In the genomic region with DNA sequence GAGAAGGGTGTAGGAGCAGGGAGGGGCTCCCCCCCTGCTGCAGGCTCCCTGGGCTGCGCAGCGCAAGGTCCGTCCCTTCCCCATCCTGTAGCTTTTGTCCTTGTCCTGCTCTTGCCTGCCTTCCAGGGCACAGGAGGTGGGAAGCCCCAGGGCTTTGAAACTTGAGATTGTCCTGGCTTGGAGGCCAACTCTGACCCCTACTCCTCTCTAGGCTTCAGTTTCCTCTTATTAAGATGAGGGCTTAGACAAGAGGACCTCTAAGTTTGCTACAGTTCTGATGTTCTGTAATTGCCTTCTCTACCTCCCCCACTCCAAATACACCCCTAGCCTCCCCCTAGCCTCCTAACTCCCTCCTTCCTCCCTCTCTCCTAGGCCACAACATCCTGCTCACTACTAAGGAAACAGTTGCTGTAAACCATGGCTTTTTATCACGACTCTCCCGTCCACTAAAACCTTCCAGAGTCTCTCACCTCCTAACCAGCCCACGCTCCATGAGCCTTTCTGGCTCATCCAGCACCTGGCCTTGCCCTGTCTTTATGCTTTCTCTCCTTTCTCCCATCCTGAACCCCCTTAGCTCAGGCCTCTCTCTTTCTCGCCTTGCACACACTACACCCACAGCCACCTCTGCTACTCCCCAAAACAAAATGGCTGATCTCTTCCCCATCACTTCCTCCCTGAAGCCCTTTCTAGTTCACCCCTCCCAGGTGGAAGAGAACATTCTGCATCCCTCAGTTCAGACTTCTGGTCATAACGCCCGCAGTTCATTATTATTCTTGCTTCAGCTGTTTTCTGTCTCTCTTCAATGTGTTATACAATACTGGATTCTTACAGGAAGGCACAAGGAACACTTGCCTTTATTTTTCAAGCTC, we compare ENCODE assay signal across 8 cellular contexts. TPM values are rescaled to one million over a fixed set of nuclear protein-coding genes. Genes with fewer than 3 reads are reported as not detected.
A peak's percentile ranks its signal among the peaks of the same experiment; 100 is the strongest.
DNase-seq lines count a peak whose midpoint lies in the region; ATAC-seq and TF ChIP-seq lines count a peak whose summit lies in the region.

No MANE protein-coding gene starts in this region.

- peak overlapping the region; percentile 75 for H3K4me3 Mint-ChIP-seq in activated CD8-positive, alpha-beta memory T cell treated with anti-CD3 and anti-CD28 coated beads, Interleukin-2, amount 10 ng/mL, durations not matched to agents 7 days and 5 days

- H3K4me1 ChIP-seq in OCI-LY3 (ENCODE audit: low read length) (peaks cover 14% of the 10 kb centered on the region), esophagus (ENCODE audit: control insufficient read depth in 2 of 2, insufficient read depth in 2 of 2, low read length in 1 of 2) (peaks cover 0 to 4% of the 10 kb centered on the region in 2 donors), neutrophil (ENCODE audit: control insufficient read depth in 1 of 2, insufficient read depth in 1 of 2, low read depth in 1 of 2, low read length in 1 of 2) (peaks cover 12 to 17% of the 10 kb centered on the region in 2 experiments)

- H3K4me1 Mint-ChIP-seq in activated CD8-positive, alpha-beta memory T cell treated with anti-CD3 and anti-CD28 coated beads, Interleukin-2, amount 10 ng/mL, durations not matched to agents 7 days and 5 days = peaks cover 19% of the 10 kb centered on the region

- H3K79me2 ChIP-seq in OCI-LY3 (ENCODE audit: low read length) = no peaks in the 10 kb centered on the region

- H3K4me3 ChIP-seq in OCI-LY3 (ENCODE audit: low read length) (peak overlapping the region; percentile 81), esophagus (ENCODE audit: low read depth in 1 of 2, low read length in 2 of 2) (peak overlapping the region; percentile 30 to 55), neutrophil (ENCODE audit: low read depth in 1 of 2, low read length in 1 of 2) (peak overlapping the region; percentile 64 to 89)

- ATAC-seq in activated CD8-positive, alpha-beta memory T cell treated with anti-CD3 and anti-CD28 coated beads, Interleukin-2, amount 10 ng/mL, durations not matched to agents 7 days and 5 days = peak; percentile 1

- H3K9ac ChIP-seq in OCI-LY3 (ENCODE audit: low read length) = peak overlapping the region; percentile 89

- H4K20me1 ChIP-seq in OCI-LY3 (ENCODE audit: insufficient read depth, low read length) = no peaks in the 10 kb centered on the region

- no peaks in the 10 kb centered on the region for H3K27me3 ChIP-seq in OCI-LY3 (ENCODE audit: low read depth, low read length)
- H3K27me3 ChIP-seq in esophagus (ENCODE audit: control insufficient read depth in 1 of 2, insufficient read depth in 2 of 2, low read length in 2 of 2) = no peaks in the 10 kb centered on the region
- H3K27me3 ChIP-seq in neutrophil = peaks cover 7% of the 10 kb centered on the region

- TF ChIP-seq CTCF in OCI-LY3 (IDR thresholded peaks at IDR 0.05; ENCODE audit: low read depth, low read length) = no peak
- no peak for TF ChIP-seq CTCF in neutrophil (IDR thresholded peaks at IDR 0.05)

- H2AFZ ChIP-seq in OCI-LY3 (ENCODE audit: low read depth, low read length) = peak overlapping the region; percentile 92

- WGBS in esophagus, 2 donors = 52 to 64% methylated on average over 8 to 9 of the region's 9 CpGs

- no peak for DNase-seq in activated CD8-positive, alpha-beta memory T cell treated with anti-CD3 and anti-CD28 coated beads, Interleukin-2, amount 10 ng/mL, durations not matched to agents 7 days and 5 days
- DNase-seq in activated CD8-positive, alpha-beta memory T cell treated with anti-CD3 and anti-CD28 coated beads for 24 hours = no peak
- DNase-seq in NCI-H2227 treated with DMSO at 0.1 percent for 48 hours (lab: John Stamatoyannopoulos, UW) = no peak
- DNase-seq in NCI-H1417 treated with DMSO at 0.1 percent for 48 hours (lab: John Stamatoyannopoulos, UW) = no peak
- no peak for DNase-seq in NCI-H187 (lab: John Stamatoyannopoulos, UW)

- H3K36me3 ChIP-seq in OCI-LY3 (replicated peaks; ENCODE audit: low read depth, low read length) (no peaks in the 10 kb centered on the region), esophagus (ENCODE audit: control insufficient read depth in 2 of 2, insufficient read depth in 2 of 2, low read length in 1 of 2) (no peaks in the 10 kb centered on the region), neutrophil (no peaks in the 10 kb centered on the region)

- H3K27me3 Mint-ChIP-seq in activated CD8-positive, alpha-beta memory T cell treated with anti-CD3 and anti-CD28 coated beads, Interleukin-2, amount 10 ng/mL, durations not matched to agents 7 days and 5 days = no peaks in the 10 kb centered on the region

- H3K27ac ChIP-seq in OCI-LY3 (ENCODE audit: low read length) (peak overlapping the region; percentile 31; the same call in 1 of the 2 replicates), esophagus (ENCODE audit: low read depth in 2 of 2, low read length in 1 of 2) (peak overlapping the region in 1 of 2 donors; percentile 59), neutrophil (no peak overlapping the region)

- peak overlapping the region; percentile 87 for H3K4me2 ChIP-seq in OCI-LY3 (ENCODE audit: low read length)

- H3K36me3 Mint-ChIP-seq in activated CD8-positive, alpha-beta memory T cell treated with anti-CD3 and anti-CD28 coated beads, Interleukin-2, amount 10 ng/mL, durations not matched to agents 7 days and 5 days = no peaks in the 10 kb centered on the region

- CTCF ChIA-PET in activated CD8-positive, alpha-beta memory T cell treated with anti-CD3 and anti-CD28 coated beads, Interleukin-2, amount 10 ng/mL, durations not matched to agents 7 days and 5 days (lab: Charles Lee) = interaction anchor here (0.7 to 7.8 kb wide), 30 partner anchors 9 to 1163 kb away, joined by 3 to 82 read pairs (median 7); partner anchors contain the start of genes APOBEC2, NFYA, OARD1 and TSPO2

- H3K9me3 Mint-ChIP-seq in activated CD8-positive, alpha-beta memory T cell treated with anti-CD3 and anti-CD28 coated beads, Interleukin-2, amount 10 ng/mL, durations not matched to agents 7 days and 5 days (ENCODE audit: low read depth) = no peaks in the 10 kb centered on the region

- H3K9me3 ChIP-seq in OCI-LY3 (ENCODE audit: insufficient read depth, low read length) = no peaks in the 10 kb centered on the region
- no peaks in the 10 kb centered on the region for H3K9me3 ChIP-seq in esophagus (ENCODE audit: control insufficient read depth in 2 of 2, insufficient read depth in 1 of 2, low read depth in 1 of 2, low read length in 1 of 2)
- no peaks in the 10 kb centered on the region for H3K9me3 ChIP-seq in neutrophil

- H3K27ac Mint-ChIP-seq in activated CD8-positive, alpha-beta memory T cell treated with anti-CD3 and anti-CD28 coated beads, Interleukin-2, amount 10 ng/mL, durations not matched to agents 7 days and 5 days = peak overlapping the region; percentile 78

RNA-seq across cellular contexts. Expression of gene UNC5CL, which starts 10.2 kb away (rescaled TPM):
- total RNA-seq in activated CD8-positive, alpha-beta memory T cell treated with anti-CD3 and anti-CD28 coated beads, Interleukin-2, amount 10 ng/mL, durations not matched to agents 7 days and 5 days = 1 to 10 TPM; 1.3 to 2.5 TPM
- 1 to 10 TPM in 1 of 2 donors, under 1 TPM in 1; 0.82 to 1.1 TPM for polyA plus RNA-seq in esophagus

RNA-seq across cellular contexts. Expression of gene TSPO2, which starts 13.4 kb away (rescaled TPM):
- total RNA-seq in activated CD8-positive, alpha-beta memory T cell treated with anti-CD3 and anti-CD28 coated beads, Interleukin-2, amount 10 ng/mL, durations not matched to agents 7 days and 5 days = not detected
- polyA plus RNA-seq in esophagus = under 1 TPM in 1 of 2 donors, not detected in 1; 0.04 TPM

RNA-seq across cellular contexts. Expression of gene APOBEC2, which starts 24.1 kb away (rescaled TPM):
- not detected for total RNA-seq in activated CD8-positive, alpha-beta memory T cell treated with anti-CD3 and anti-CD28 coated beads, Interleukin-2, amount 10 ng/mL, durations not matched to agents 7 days and 5 days
- polyA plus RNA-seq in esophagus = under 1 TPM in 1 of 2 donors, not detected in 1; 0.19 TPM

RNA-seq across cellular contexts. Expression of gene OARD1, which starts 43.3 kb away (rescaled TPM):
- total RNA-seq in activated CD8-positive, alpha-beta memory T cell treated with anti-CD3 and anti-CD28 coated beads, Interleukin-2, amount 10 ng/mL, durations not matched to agents 7 days and 5 days = 10 to 100 TPM; 31.7 to 32.4 TPM
- 10 to 100 TPM; 23.7 to 24.4 TPM for polyA plus RNA-seq in esophagus

RNA-seq across cellular contexts. Expression of gene NFYA, which starts 43.9 kb away (rescaled TPM):
- total RNA-seq in activated CD8-positive, alpha-beta memory T cell treated with anti-CD3 and anti-CD28 coated beads, Interleukin-2, amount 10 ng/mL, durations not matched to agents 7 days and 5 days = 10 to 100 TPM; 25.0 to 31.5 TPM
- 1 to 10 TPM; 5.5 to 6.5 TPM for polyA plus RNA-seq in esophagus
